ENCODE assay signal across 20 cellular contexts in genomic region chr6:6596529-6596928, GRCh38. TPM values are rescaled to one million over a fixed set of nuclear protein-coding genes. Genes with fewer than 3 reads are reported as not detected.
DNase-seq lines count a peak whose midpoint lies in the region; ATAC-seq and TF ChIP-seq lines count a peak whose summit lies in the region.
"Had no signal": no experiment of that assay in that cellular context is flagged by ENCODE, and none has a peak within 500 bp of the region (broad histone marks: within the 10 kb centered on the region; RNA-seq: fewer than 3 reads in every experiment).

No MANE protein-coding gene starts in this region.

- H3K36me3 ChIP-seq in DND-41 (ENCODE audit: insufficient read depth, low read length) = no peaks in the 10 kb centered on the region
- peaks cover 0 to 9% (median 0%) of the 10 kb centered on the region in 6 donors for H3K36me3 ChIP-seq in spleen
- H3K36me3 ChIP-seq in aorta (ENCODE audit: control insufficient read depth in 1 of 2, insufficient read depth in 2 of 2, low read length in 1 of 2) = no peaks in the 10 kb centered on the region
- H3K36me3 ChIP-seq: tibial nerve, WERI-Rb-1 had no signal

- H3K27ac ChIP-seq in DND-41 (ENCODE audit: low read length) (no peak overlapping the region), spleen (peak overlapping the region in 6 of 8 donors; percentile 16 to 64 (median 48)), aorta (ENCODE audit: low read depth in 1 of 2, low read length in 2 of 2) (no peak overlapping the region)
- H3K27ac ChIP-seq: WERI-Rb-1 had no signal

- H2AFZ ChIP-seq in DND-41 (ENCODE audit: low read depth, low read length) = no peak overlapping the region

- H3K79me2 ChIP-seq in DND-41 (ENCODE audit: insufficient read depth, low read length) = no peaks in the 10 kb centered on the region

- H3K27ac Mint-ChIP-seq in activated naive CD4-positive, alpha-beta T cell treated with anti-CD3 and anti-CD28 coated beads for 36 hours = no peak overlapping the region
- no peak overlapping the region for H3K27ac Mint-ChIP-seq in T-helper 17 cell
- H3K27ac Mint-ChIP-seq: activated T-helper 17 cell treated with anti-CD3 and anti-CD28 coated beads, Interleukin-2, amount 50 U/mL, for 72 hours; stimulated activated effector memory CD8-positive, alpha-beta T cell treated with anti-CD3 and anti-CD28 coated beads, Interleukin-12 subunit alpha, Interleukin-12 subunit beta, amount 100 ng/mL, for 72 hours had no signal

- no peak for TF ChIP-seq POLR2A in spleen (IDR thresholded peaks at IDR 0.05)

- peaks cover 49% of the 10 kb centered on the region for H3K4me1 Mint-ChIP-seq in activated naive CD4-positive, alpha-beta T cell treated with anti-CD3 and anti-CD28 coated beads for 36 hours (ENCODE audit: low read depth)
- peaks cover 26% of the 10 kb centered on the region for H3K4me1 Mint-ChIP-seq in T-helper 17 cell
- H3K4me1 Mint-ChIP-seq: neural crest cell had no signal

- H3K9me3 ChIP-seq in DND-41 (ENCODE audit: insufficient read depth, low read length, severe bottlenecking) = no peaks in the 10 kb centered on the region
- no peaks in the 10 kb centered on the region for H3K9me3 ChIP-seq in spleen
- no peaks in the 10 kb centered on the region for H3K9me3 ChIP-seq in aorta (ENCODE audit: control insufficient read depth, low read length)
- H3K9me3 ChIP-seq in T-helper 17 cell (ENCODE audit: control insufficient read depth, low read length, poor library complexity, severe bottlenecking) = no peaks in the 10 kb centered on the region
- H3K9me3 ChIP-seq: tibial nerve had no signal

- WGBS in spleen, 5 donors = 23 to 34% (median 28%) methylated on average over 7 of the region's 7 CpGs
- WGBS in aorta, 2 donors = 50 to 65% methylated on average over 7 of the region's 7 CpGs

- peak; percentile 48 for DNase-seq in activated naive CD4-positive, alpha-beta T cell treated with anti-CD3 and anti-CD28 coated beads for 36 hours
- no peak for DNase-seq in activated naive CD4-positive, alpha-beta T cell (lab: John Stamatoyannopoulos, UW)
- DNase-seq in DND-41 = no peak
- peak; percentile 5 to 42 for DNase-seq in dermis microvascular lymphatic vessel endothelial cell (ENCODE audit: low read depth in 2 of 2)
- no peak for DNase-seq in spleen
- DNase-seq in aorta = no peak
- no peak for DNase-seq in effector CD4-positive, alpha-beta T cell
- no peak for DNase-seq in T-helper 17 cell
- DNase-seq: EL, H7, islet precursor cell, mesenchymal stem cell, NCI-H1930, NCI-H510A, WERI-Rb-1 had no signal

- ATAC-seq in DND-41 (ENCODE audit: insufficient read depth, low read depth) = peak; percentile 48; the same call in 1 of the 3 replicates
- ATAC-seq in aorta (ENCODE audit: low FRiP score) = no peak
- ATAC-seq in T-helper 17 cell = no peak
- ATAC-seq: activated T-helper 17 cell treated with anti-CD3 and anti-CD28 coated beads, Interleukin-2, amount 50 U/mL, for 72 hours; stimulated activated effector memory CD8-positive, alpha-beta T cell treated with anti-CD3 and anti-CD28 coated beads, Interleukin-12 subunit alpha, Interleukin-12 subunit beta, amount 100 ng/mL, for 72 hours had no signal

- intact Hi-C loops in activated naive CD4-positive, alpha-beta T cell treated with anti-CD3 and anti-CD28 coated beads for 36 hours (cut with micrococcal nuclease) = loop anchor here (1.0 kb wide), 1 partner anchor 14 kb away; no protein-coding TSS in a partner anchor
- intact Hi-C loops in spleen (cut with DNase I; ENCODE audit: low total_unique reads) (no loop called here), aorta (cut with DNase I) (no loop called here)

- no peaks in the 10 kb centered on the region for H3K27me3 Mint-ChIP-seq in activated naive CD4-positive, alpha-beta T cell treated with anti-CD3 and anti-CD28 coated beads for 36 hours (ENCODE audit: low read depth)
- peaks cover 11% of the 10 kb centered on the region for H3K27me3 Mint-ChIP-seq in T-helper 17 cell

- H3K4me1 ChIP-seq in DND-41 (ENCODE audit: insufficient read depth, low read length) (no peaks in the 10 kb centered on the region), spleen (peaks cover 27 to 78% (median 59%) of the 10 kb centered on the region in 6 donors), aorta (ENCODE audit: control insufficient read depth in 1 of 2, insufficient read depth in 2 of 2, low read length in 2 of 2) (no peaks in the 10 kb centered on the region)

- H3K9me3 Mint-ChIP-seq in activated naive CD4-positive, alpha-beta T cell treated with anti-CD3 and anti-CD28 coated beads for 36 hours = no peaks in the 10 kb centered on the region
- H3K9me3 Mint-ChIP-seq: activated T-helper 17 cell treated with anti-CD3 and anti-CD28 coated beads, Interleukin-2, amount 50 U/mL, for 72 hours; neural crest cell; stimulated activated effector memory CD8-positive, alpha-beta T cell treated with anti-CD3 and anti-CD28 coated beads, Interleukin-12 subunit alpha, Interleukin-12 subunit beta, amount 100 ng/mL, for 72 hours had no signal

- CTCF ChIA-PET in activated naive CD4-positive, alpha-beta T cell treated with anti-CD3 and anti-CD28 coated beads for 36 hours (lab: Charles Lee) = interaction anchor here (0.9 to 1.3 kb wide), 2 partner anchors 12 to 40 kb away, joined by 3 to 4 read pairs; no protein-coding TSS in a partner anchor

- H3K9ac ChIP-seq in DND-41 (ENCODE audit: low read depth, low read length) = no peak overlapping the region

- H3K4me2 ChIP-seq in DND-41 (ENCODE audit: insufficient read depth, low read length) = no peak overlapping the region

- no peak overlapping the region for H3K4me3 ChIP-seq in DND-41 (ENCODE audit: low read depth in 1 of 2, low read length in 2 of 2)
- no peak overlapping the region for H3K4me3 ChIP-seq in spleen
- H3K4me3 ChIP-seq in aorta (ENCODE audit: low read length in 2 of 2) = no peak overlapping the region
- H3K4me3 ChIP-seq: tibial nerve had no signal

- TF ChIP-seq CTCF in DND-41 (IDR thresholded peaks at IDR 0.05; ENCODE audit: borderline replicate concordance, extremely low read depth, low read length, poor library complexity, severe bottlenecking) (no peak), spleen (IDR thresholded peaks at IDR 0.05 in 8 of 11, conservative IDR thresholded peaks at IDR 0.05 in 3 of 11) (no peak)

- no peak overlapping the region for H3K4me3 Mint-ChIP-seq in activated naive CD4-positive, alpha-beta T cell treated with anti-CD3 and anti-CD28 coated beads for 36 hours
- H3K4me3 Mint-ChIP-seq in T-helper 17 cell = no peak overlapping the region
- H3K4me3 Mint-ChIP-seq: activated T-helper 17 cell treated with anti-CD3 and anti-CD28 coated beads, Interleukin-2, amount 50 U/mL, for 72 hours; neural crest cell; stimulated activated effector memory CD8-positive, alpha-beta T cell treated with anti-CD3 and anti-CD28 coated beads, Interleukin-12 subunit alpha, Interleukin-12 subunit beta, amount 100 ng/mL, for 72 hours had no signal

- H3K27me3 ChIP-seq in DND-41 (ENCODE audit: insufficient read depth, low read length, poor library complexity) (peaks cover 6% of the 10 kb centered on the region), spleen (replicated peaks in 1 of 7) (no peaks in the 10 kb centered on the region), aorta (ENCODE audit: control insufficient read depth in 1 of 2, insufficient read depth in 2 of 2, low read length in 1 of 2) (no peaks in the 10 kb centered on the region)
- H3K27me3 ChIP-seq: tibial nerve had no signal

- no peaks in the 10 kb centered on the region for H4K20me1 ChIP-seq in DND-41 (ENCODE audit: insufficient read depth, low read length)

- H3K36me3 Mint-ChIP-seq in activated naive CD4-positive, alpha-beta T cell treated with anti-CD3 and anti-CD28 coated beads for 36 hours (ENCODE audit: low read depth) = no peaks in the 10 kb centered on the region
- peaks cover 4% of the 10 kb centered on the region for H3K36me3 Mint-ChIP-seq in T-helper 17 cell (ENCODE audit: low read depth)

RNA-seq across cellular contexts. Expression of gene LY86, which starts 8.0 kb away (rescaled TPM):
- total RNA-seq in activated naive CD4-positive, alpha-beta T cell treated with anti-CD3 and anti-CD28 coated beads for 36 hours = 1 to 10 TPM; 1.8 to 2.0 TPM
- total RNA-seq in dermis microvascular lymphatic vessel endothelial cell (not detected in 2 replicates), spleen (10 to 100 TPM; 31.7 to 89.9 (median 50.0) TPM), aorta (1 to 10 TPM; 2.6 to 3.6 TPM), T-helper 17 cell (1 to 10 TPM in 1 of 2 donors, under 1 TPM in 1; 0.73 to 1.6 TPM)
- polyA plus RNA-seq in spleen (100 to 1,000 TPM; 106 to 145 (median 131) TPM), aorta (10 to 100 TPM in 1 of 2 donors, 1 to 10 TPM in 1; 4.3 to 10.5 TPM)
- total RNA-seq: activated T-helper 17 cell treated with anti-CD3 and anti-CD28 coated beads, Interleukin-2, amount 50 U/mL, for 72 hours; H7; neural crest cell; RPMI7951 had no signal

Comparison
In these comparisons a context has a peak if more than half of its experiments do, and no peak if none do; other contexts are left out.
1. DNase-seq: peak in activated naive CD4-positive, alpha-beta T cell treated with anti-CD3 and anti-CD28 coated beads for 36 hours (single experiment) and dermis microvascular lymphatic vessel endothelial cell (2 of 2); none in activated naive CD4-positive, alpha-beta T cell (0 of 4), DND-41 (single experiment), spleen (single experiment), aorta (0 of 2), effector CD4-positive, alpha-beta T cell (single experiment) and T-helper 17 cell (0 of 3).
2. H3K27ac ChIP-seq: peak in spleen (6 of 8); none in DND-41 (single experiment) and aorta (0 of 2).
3. RNA of gene LY86, which starts 8.0 kb away (total RNA-seq): 31.7 to 89.9 TPM in spleen; 2.6 to 3.6 TPM in aorta, 1.8 to 2.0 TPM in activated naive CD4-positive, alpha-beta T cell treated with anti-CD3 and anti-CD28 coated beads for 36 hours, 0.73 to 1.6 TPM in T-helper 17 cell and not detected in dermis microvascular lymphatic vessel endothelial cell; every median in the first group is over 4 times any median in the second.